ENCODE assay signal across 8 cellular contexts in genomic region chr4:167622481-167623240, GRCh38.
DNase-seq lines count a peak whose midpoint lies in the region; ATAC-seq and TF ChIP-seq lines count a peak whose summit lies in the region.

No MANE protein-coding gene starts in this region.

- TF ChIP-seq CTCF in colonic mucosa (IDR thresholded peaks at IDR 0.05) = peak; percentile 39
- peak; percentile 57 for TF ChIP-seq CTCF in liver (IDR thresholded peaks at IDR 0.05; ENCODE audit: low read depth, low read length, missing input control)

- no peaks in the 10 kb centered on the region for H3K36me3 ChIP-seq in colonic mucosa
- H3K36me3 ChIP-seq in liver (ENCODE audit: control insufficient read depth in 4 of 4, insufficient read depth in 3 of 4, low read depth in 1 of 4, low read length in 3 of 4) = no peaks in the 10 kb centered on the region

- peak; percentile 58 to 72 for TF ChIP-seq RAD21 in liver (IDR thresholded peaks at IDR 0.05)

- DNase-seq in NCI-H82 (lab: John Stamatoyannopoulos, UW) (peak; percentile 69), NCI-H82 treated with DMSO at 0.1 percent for 48 hours (lab: John Stamatoyannopoulos, UW; ENCODE audit: unreplicated experiment) (no peak), SHP77 treated with DMSO at 0.1 percent for 48 hours (lab: John Stamatoyannopoulos, UW) (peak; percentile 20), colonic mucosa (peak; percentile 34), superior temporal gyrus (ENCODE audit: extremely low spot score) (peak; percentile 88)

- no peaks in the 10 kb centered on the region for H3K27me3 ChIP-seq in colonic mucosa
- no peaks in the 10 kb centered on the region for H3K27me3 ChIP-seq in liver (ENCODE audit: control insufficient read depth in 4 of 4, insufficient read depth in 4 of 4, low read length in 3 of 4)

- H3K9ac ChIP-seq in colonic mucosa (ENCODE audit: low read depth in 2 of 2, low read length in 2 of 2) (no peak overlapping the region), liver (ENCODE audit: low read depth in 1 of 2, low read length in 2 of 2) (no peak overlapping the region)

- ATAC-seq in GM21390 (IDR thresholded peaks at IDR 0.05; ENCODE audit: unreplicated experiment) (peak; percentile 97), HG03469 (IDR thresholded peaks at IDR 0.05; ENCODE audit: unreplicated experiment) (peak; percentile 97)

- intact Hi-C loops in colonic mucosa (cut with DNase I) = loop anchor here (10.0 kb wide), 1 partner anchor 1458 kb away; no protein-coding TSS in a partner anchor

- H3K27ac ChIP-seq in colonic mucosa (no peak overlapping the region), liver (ENCODE audit: low read depth in 1 of 2, low read length in 2 of 2) (no peak overlapping the region)

- H3K4me1 ChIP-seq in colonic mucosa = no peaks in the 10 kb centered on the region
- no peaks in the 10 kb centered on the region for H3K4me1 ChIP-seq in liver (ENCODE audit: control insufficient read depth in 4 of 4, insufficient read depth in 4 of 4, low read length in 3 of 4)

- no peak overlapping the region for H3K4me3 ChIP-seq in colonic mucosa
- peak overlapping the region in 1 of 3 donors; percentile 33 for H3K4me3 ChIP-seq in liver (ENCODE audit: low read depth in 1 of 3, low read length in 3 of 3)

- WGBS in liver = 42% methylated on average over 10 of the region's 10 CpGs

- H3K9me3 ChIP-seq in colonic mucosa (no peaks in the 10 kb centered on the region), liver (ENCODE audit: control insufficient read depth in 4 of 4, low read length in 3 of 4) (no peaks in the 10 kb centered on the region)

TF ChIP-seq in liver, 16 proteins besides CTCF, POLR2A, EP300 and RAD21:
- TF ChIP-seq RXRA (IDR thresholded peaks at IDR 0.05) = no peak
- TF ChIP-seq, protein P1, sequence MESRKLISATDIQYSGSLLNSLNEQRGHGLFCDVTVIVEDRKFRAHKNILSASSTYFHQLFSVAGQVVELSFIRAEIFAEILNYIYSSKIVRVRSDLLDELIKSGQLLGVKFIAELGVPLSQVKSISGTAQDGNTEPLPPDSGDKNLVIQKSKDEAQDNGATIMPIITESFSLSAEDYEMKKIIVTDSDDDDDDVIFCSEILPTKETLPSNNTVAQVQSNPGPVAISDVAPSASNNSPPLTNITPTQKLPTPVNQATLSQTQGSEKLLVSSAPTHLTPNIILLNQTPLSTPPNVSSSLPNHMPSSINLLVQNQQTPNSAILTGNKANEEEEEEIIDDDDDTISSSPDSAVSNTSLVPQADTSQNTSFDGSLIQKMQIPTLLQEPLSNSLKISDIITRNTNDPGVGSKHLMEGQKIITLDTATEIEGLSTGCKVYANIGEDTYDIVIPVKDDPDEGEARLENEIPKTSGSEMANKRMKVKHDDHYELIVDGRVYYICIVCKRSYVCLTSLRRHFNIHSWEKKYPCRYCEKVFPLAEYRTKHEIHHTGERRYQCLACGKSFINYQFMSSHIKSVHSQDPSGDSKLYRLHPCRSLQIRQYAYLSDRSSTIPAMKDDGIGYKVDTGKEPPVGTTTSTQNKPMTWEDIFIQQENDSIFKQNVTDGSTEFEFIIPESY (IDR thresholded peaks at IDR 0.05) = no peak
- TF ChIP-seq, protein P2, sequence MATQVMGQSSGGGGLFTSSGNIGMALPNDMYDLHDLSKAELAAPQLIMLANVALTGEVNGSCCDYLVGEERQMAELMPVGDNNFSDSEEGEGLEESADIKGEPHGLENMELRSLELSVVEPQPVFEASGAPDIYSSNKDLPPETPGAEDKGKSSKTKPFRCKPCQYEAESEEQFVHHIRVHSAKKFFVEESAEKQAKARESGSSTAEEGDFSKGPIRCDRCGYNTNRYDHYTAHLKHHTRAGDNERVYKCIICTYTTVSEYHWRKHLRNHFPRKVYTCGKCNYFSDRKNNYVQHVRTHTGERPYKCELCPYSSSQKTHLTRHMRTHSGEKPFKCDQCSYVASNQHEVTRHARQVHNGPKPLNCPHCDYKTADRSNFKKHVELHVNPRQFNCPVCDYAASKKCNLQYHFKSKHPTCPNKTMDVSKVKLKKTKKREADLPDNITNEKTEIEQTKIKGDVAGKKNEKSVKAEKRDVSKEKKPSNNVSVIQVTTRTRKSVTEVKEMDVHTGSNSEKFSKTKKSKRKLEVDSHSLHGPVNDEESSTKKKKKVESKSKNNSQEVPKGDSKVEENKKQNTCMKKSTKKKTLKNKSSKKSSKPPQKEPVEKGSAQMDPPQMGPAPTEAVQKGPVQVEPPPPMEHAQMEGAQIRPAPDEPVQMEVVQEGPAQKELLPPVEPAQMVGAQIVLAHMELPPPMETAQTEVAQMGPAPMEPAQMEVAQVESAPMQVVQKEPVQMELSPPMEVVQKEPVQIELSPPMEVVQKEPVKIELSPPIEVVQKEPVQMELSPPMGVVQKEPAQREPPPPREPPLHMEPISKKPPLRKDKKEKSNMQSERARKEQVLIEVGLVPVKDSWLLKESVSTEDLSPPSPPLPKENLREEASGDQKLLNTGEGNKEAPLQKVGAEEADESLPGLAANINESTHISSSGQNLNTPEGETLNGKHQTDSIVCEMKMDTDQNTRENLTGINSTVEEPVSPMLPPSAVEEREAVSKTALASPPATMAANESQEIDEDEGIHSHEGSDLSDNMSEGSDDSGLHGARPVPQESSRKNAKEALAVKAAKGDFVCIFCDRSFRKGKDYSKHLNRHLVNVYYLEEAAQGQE (IDR thresholded peaks at IDR 0.05) = no peak
- TF ChIP-seq HNF4A (conservative IDR thresholded peaks at IDR 0.05) = no peak
- no peak for TF ChIP-seq FOXA2 (IDR thresholded peaks at IDR 0.05)
- no peak for TF ChIP-seq FOXA1 (IDR thresholded peaks at IDR 0.05)
- TF ChIP-seq GABPA (IDR thresholded peaks at IDR 0.05 in 1 of 2, conservative IDR thresholded peaks at IDR 0.05 in 1 of 2) = no peak
- TF ChIP-seq EGR1 (IDR thresholded peaks at IDR 0.05; ENCODE audit: low read depth in 2 of 2) = no peak
- no peak for TF ChIP-seq NR2F2 (IDR thresholded peaks at IDR 0.05)
- TF ChIP-seq HNF4G (IDR thresholded peaks at IDR 0.05) = no peak
- TF ChIP-seq, protein P3, sequence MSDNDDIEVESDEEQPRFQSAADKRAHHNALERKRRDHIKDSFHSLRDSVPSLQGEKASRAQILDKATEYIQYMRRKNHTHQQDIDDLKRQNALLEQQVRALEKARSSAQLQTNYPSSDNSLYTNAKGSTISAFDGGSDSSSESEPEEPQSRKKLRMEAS (IDR thresholded peaks at IDR 0.05) = no peak
